In the genomic region with DNA sequence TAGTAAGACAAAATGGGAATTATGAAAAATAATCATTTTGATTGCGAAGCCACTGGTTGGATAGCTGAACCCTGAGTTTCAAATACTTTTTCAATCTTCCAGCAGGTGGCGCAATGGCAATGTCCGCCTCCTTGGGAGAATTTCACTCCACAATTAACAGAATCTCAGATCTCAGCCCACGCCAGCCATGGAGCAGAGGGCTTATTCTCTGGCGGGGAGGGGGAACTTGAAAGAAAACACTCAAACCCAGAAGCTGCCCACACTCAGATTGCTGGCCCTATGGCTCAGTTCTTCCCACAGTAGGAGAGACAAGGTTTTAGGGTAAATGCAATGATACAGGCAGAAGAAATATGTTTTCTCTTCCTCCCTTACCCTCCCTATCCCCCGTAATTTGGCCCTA, we compare ENCODE assay signal across 8 cellular contexts. TPM values are rescaled to one million over a fixed set of nuclear protein-coding genes. Genes with fewer than 3 reads are reported as not detected.
DNase-seq lines count a peak whose midpoint lies in the region; ATAC-seq and TF ChIP-seq lines count a peak whose summit lies in the region.

No MANE protein-coding gene starts in this region.

- intact Hi-C loops in CD8-positive, alpha-beta T cell (cut with DNase I, micrococcal nuclease): loop anchor here (1.0 to 10.0 kb wide), 2 partner anchors 124 to 243 kb away; no protein-coding TSS in a partner anchor
- intact Hi-C loops in activated CD4-positive, alpha-beta memory T cell treated with anti-CD3 and anti-CD28 coated beads for 36 hours (cut with micrococcal nuclease): loop anchor here (1.0 kb wide), 2 partner anchors 124 to 245 kb away; no protein-coding TSS in a partner anchor

- H3K4me1 ChIP-seq in CD8-positive, alpha-beta T cell (ENCODE audit: insufficient read depth, low read length): no peaks in the 10 kb centered on the region

- no peak overlapping the region for H3K27ac ChIP-seq in CD8-positive, alpha-beta T cell (ENCODE audit: low read depth, low read length)

- TF ChIP-seq CTCF in CD8-positive, alpha-beta T cell (IDR thresholded peaks at IDR 0.05): peak; percentile 65
- TF ChIP-seq CTCF in mesothelial cell of epicardium (IDR thresholded peaks at IDR 0.05; ENCODE audit: unreplicated experiment): peak; percentile 96

- H3K27me3 Mint-ChIP-seq in CD8-positive, alpha-beta T cell (ENCODE audit: low read depth): peaks cover 16% of the 10 kb centered on the region
- peaks cover 34% of the 10 kb centered on the region for H3K27me3 Mint-ChIP-seq in activated CD4-positive, alpha-beta memory T cell treated with anti-CD3 and anti-CD28 coated beads for 36 hours
- H3K27me3 Mint-ChIP-seq in mesothelial cell of epicardium (ENCODE audit: low read depth): peaks cover 46% of the 10 kb centered on the region

- no peaks in the 10 kb centered on the region for H3K9me3 ChIP-seq in CD8-positive, alpha-beta T cell (ENCODE audit: low read length)

- POLR2A ChIA-PET in CD8-positive, alpha-beta T cell (lab: Charles Lee): interaction anchor here (2.2 kb wide), 1 partner anchor 124 kb away, joined by 6 read pairs; no protein-coding TSS in a partner anchor
- POLR2A ChIA-PET in activated CD4-positive, alpha-beta memory T cell treated with anti-CD3 and anti-CD28 coated beads for 36 hours (lab: Charles Lee): no interaction called here

- no peaks in the 10 kb centered on the region for H3K4me1 Mint-ChIP-seq in CD8-positive, alpha-beta T cell (ENCODE audit: low read depth)
- H3K4me1 Mint-ChIP-seq in activated CD4-positive, alpha-beta memory T cell treated with anti-CD3 and anti-CD28 coated beads for 36 hours (ENCODE audit: low read depth): no peaks in the 10 kb centered on the region
- peaks cover 5% of the 10 kb centered on the region for H3K4me1 Mint-ChIP-seq in mesothelial cell of epicardium

- no peak overlapping the region for H3K4me3 Mint-ChIP-seq in CD8-positive, alpha-beta T cell
- no peak overlapping the region for H3K4me3 Mint-ChIP-seq in activated CD4-positive, alpha-beta memory T cell treated with anti-CD3 and anti-CD28 coated beads for 36 hours
- H3K4me3 Mint-ChIP-seq in mesothelial cell of epicardium: no peak overlapping the region

- no peaks in the 10 kb centered on the region for H3K27me3 ChIP-seq in CD8-positive, alpha-beta T cell (ENCODE audit: insufficient read depth, low read length)

- ATAC-seq in CD8-positive, alpha-beta T cell: no peak
- peak; percentile 65 for ATAC-seq in GM21619 (IDR thresholded peaks at IDR 0.05; ENCODE audit: unreplicated experiment)
- ATAC-seq in GM19328 (IDR thresholded peaks at IDR 0.05; ENCODE audit: unreplicated experiment): no peak

- no peaks in the 10 kb centered on the region for H3K36me3 ChIP-seq in CD8-positive, alpha-beta T cell (ENCODE audit: insufficient read depth, low read length)

- CTCF ChIA-PET in CD8-positive, alpha-beta T cell (lab: Charles Lee): interaction anchor here (0.6 to 8.6 kb wide), 30 partner anchors 9 to 1140 kb away, joined by 3 to 184 read pairs (median 4); no protein-coding TSS in a partner anchor
- CTCF ChIA-PET in activated CD4-positive, alpha-beta memory T cell treated with anti-CD3 and anti-CD28 coated beads for 36 hours (lab: Charles Lee): interaction anchor here (0.6 to 9.4 kb wide), 28 partner anchors 9 to 727 kb away, joined by 3 to 303 read pairs (median 3); no protein-coding TSS in a partner anchor

- H3K36me3 Mint-ChIP-seq in CD8-positive, alpha-beta T cell: no peaks in the 10 kb centered on the region
- no peaks in the 10 kb centered on the region for H3K36me3 Mint-ChIP-seq in activated CD4-positive, alpha-beta memory T cell treated with anti-CD3 and anti-CD28 coated beads for 36 hours
- H3K36me3 Mint-ChIP-seq in mesothelial cell of epicardium: no peaks in the 10 kb centered on the region

- no peak overlapping the region for H3K4me3 ChIP-seq in CD8-positive, alpha-beta T cell (ENCODE audit: low read depth, low read length)

- no peak overlapping the region for H3K27ac Mint-ChIP-seq in CD8-positive, alpha-beta T cell
- H3K27ac Mint-ChIP-seq in activated CD4-positive, alpha-beta memory T cell treated with anti-CD3 and anti-CD28 coated beads for 36 hours: no peak overlapping the region
- H3K27ac Mint-ChIP-seq in mesothelial cell of epicardium: no peak overlapping the region

- peak; percentile 8 to 63 (median 34) for DNase-seq in CD8-positive, alpha-beta T cell
- peak; percentile 73 for DNase-seq in NCI-H2171 treated with DMSO at 0.1 percent for 48 hours (lab: John Stamatoyannopoulos, UW)
- DNase-seq in activated CD4-positive, alpha-beta memory T cell treated with anti-CD3 and anti-CD28 coated beads for 36 hours: peak; percentile 60
- peak; percentile 28 for DNase-seq in effector CD4-positive, alpha-beta T cell
- peak; percentile 26 to 70 for DNase-seq in mesothelial cell of epicardium (ENCODE audit: low spot score in 2 of 2, unreplicated experiment in 2 of 2)
- peak; percentile 6 to 23 for DNase-seq in stimulated activated CD8-positive, alpha-beta memory T cell treated with anti-CD3 and anti-CD28 coated beads, Interleukin-4, amount 100 ng/mL, for 1 hour (ENCODE audit: low read depth in 2 of 2, low spot score in 1 of 2)

- no peaks in the 10 kb centered on the region for H3K9me3 Mint-ChIP-seq in CD8-positive, alpha-beta T cell
- no peaks in the 10 kb centered on the region for H3K9me3 Mint-ChIP-seq in activated CD4-positive, alpha-beta memory T cell treated with anti-CD3 and anti-CD28 coated beads for 36 hours
- no peaks in the 10 kb centered on the region for H3K9me3 Mint-ChIP-seq in mesothelial cell of epicardium

RNA-seq across cellular contexts. Expression of a gene that starts 38.7 kb away (rescaled TPM):
- total RNA-seq in CD8-positive, alpha-beta T cell: 10 to 100 TPM in 1 of 2 experiments, 1 to 10 TPM in 1; 8.2 to 10.8 TPM
- total RNA-seq in activated CD4-positive, alpha-beta memory T cell treated with anti-CD3 and anti-CD28 coated beads for 36 hours: 10 to 100 TPM; 25.4 to 27.0 TPM
- 183 to 190 TPM (median 189 TPM) in 3 replicates for total RNA-seq in mesothelial cell of epicardium

Comparison
In these comparisons a context has a peak if more than half of its experiments do, and no peak if none do; other contexts are left out.
1. DNase-seq: peak in every context shown above with its lines; median percentile 73 in NCI-H2171 treated with DMSO at 0.1 percent for 48 hours; 60 in activated CD4-positive, alpha-beta memory T cell treated with anti-CD3 and anti-CD28 coated beads for 36 hours; 48 in mesothelial cell of epicardium; 34 in CD8-positive, alpha-beta T cell; 28 in effector CD4-positive, alpha-beta T cell; 14 in stimulated activated CD8-positive, alpha-beta memory T cell treated with anti-CD3 and anti-CD28 coated beads, Interleukin-4, amount 100 ng/mL, for 1 hour.